ENCODE assay signal across 1 cellular context in genomic region chr19:2016041-2016807, GRCh38.
TF ChIP-seq lines count a peak whose summit lies in the region.

No MANE protein-coding gene starts in this region.

TF ChIP-seq in HepG2, 621 proteins besides CTCF, POLR2A, EP300 and RAD21 (continued from another document and continues in another):
- TF ChIP-seq PAXIP1 (CRISPR knock-in tag; conservative IDR thresholded peaks at IDR 0.05) (no peak), MAFG (CRISPR knock-in tag; IDR thresholded peaks at IDR 0.05) (no peak), SATB2 (CRISPR knock-in tag; IDR thresholded peaks at IDR 0.05) (no peak), NFAT5 (CRISPR knock-in tag; IDR thresholded peaks at IDR 0.05) (no peak), ZNF383 (CRISPR knock-in tag; IDR thresholded peaks at IDR 0.05; ENCODE audit: borderline replicate concordance) (no peak), MLLT10 (CRISPR knock-in tag; IDR thresholded peaks at IDR 0.05) (no peak), ZBTB10 (CRISPR knock-in tag; IDR thresholded peaks at IDR 0.05; ENCODE audit: borderline replicate concordance) (no peak), HMG20B (CRISPR knock-in tag; conservative IDR thresholded peaks at IDR 0.05) (no peak), MLX (CRISPR knock-in tag; IDR thresholded peaks at IDR 0.05) (no peak), MAX (IDR thresholded peaks at IDR 0.05) (peak; percentile 42; the same call in 1 of the 2 replicates), ZNF512B (CRISPR knock-in tag; IDR thresholded peaks at IDR 0.05; ENCODE audit: borderline replicate concordance) (no peak), KLF16 (CRISPR knock-in tag; IDR thresholded peaks at IDR 0.05) (no peak), ZNF552 (CRISPR knock-in tag; IDR thresholded peaks at IDR 0.05; ENCODE audit: borderline replicate concordance) (no peak), ZSCAN22 (CRISPR knock-in tag; IDR thresholded peaks at IDR 0.05) (no peak), ZNF746 (CRISPR knock-in tag; IDR thresholded peaks at IDR 0.05) (peak; percentile 61), ZNF496 (CRISPR knock-in tag; IDR thresholded peaks at IDR 0.05; ENCODE audit: insufficient replicate concordance) (no peak), SAP130 (CRISPR knock-in tag; IDR thresholded peaks at IDR 0.05; ENCODE audit: low read depth) (0 out of 2 replicates have a peak, but pooled peaks have one; percentile 21), ZNF589 (CRISPR knock-in tag; conservative IDR thresholded peaks at IDR 0.05) (no peak), ZNF501 (CRISPR knock-in tag; IDR thresholded peaks at IDR 0.05) (0 out of 2 replicates have a peak, but pooled peaks have one; percentile 22), SRSF9 (IDR thresholded peaks at IDR 0.05; ENCODE audit: borderline replicate concordance, insufficient read depth, low read depth, low read length, poor library complexity, severe bottlenecking) (no peak), AGO2 (optimal IDR thresholded peaks at IDR 0.05; ENCODE audit: low read depth, low read length) (no peak), ZBTB2 (CRISPR knock-in tag; IDR thresholded peaks at IDR 0.05; ENCODE audit: low read depth) (no peak), TBX2 (CRISPR knock-in tag; IDR thresholded peaks at IDR 0.05; ENCODE audit: borderline replicate concordance) (peak; percentile 34; the same call in 1 of the 2 replicates), ZNF296 (CRISPR knock-in tag; conservative IDR thresholded peaks at IDR 0.05) (no peak), ZNF136 (CRISPR knock-in tag; IDR thresholded peaks at IDR 0.05; ENCODE audit: low read depth) (no peak), DMTF1 (CRISPR knock-in tag; IDR thresholded peaks at IDR 0.05) (no peak), ZNF615 (CRISPR knock-in tag; IDR thresholded peaks at IDR 0.05; ENCODE audit: borderline replicate concordance) (no peak), TSC22D2 (CRISPR knock-in tag; IDR thresholded peaks at IDR 0.05; ENCODE audit: borderline replicate concordance) (no peak), TMF1 (CRISPR knock-in tag; IDR thresholded peaks at IDR 0.05; ENCODE audit: low read depth) (no peak), ZC3H4 (CRISPR knock-in tag; IDR thresholded peaks at IDR 0.05; ENCODE audit: borderline replicate concordance) (no peak), THAP11 (CRISPR knock-in tag; IDR thresholded peaks at IDR 0.05) (no peak), PAX8 (CRISPR knock-in tag; IDR thresholded peaks at IDR 0.05; ENCODE audit: borderline replicate concordance) (no peak), PRMT3 (CRISPR knock-in tag; IDR thresholded peaks at IDR 0.05; ENCODE audit: borderline replicate concordance, low read depth) (no peak), FOXM1 (CRISPR knock-in tag; IDR thresholded peaks at IDR 0.05) (no peak), CHCHD3 (CRISPR knock-in tag; IDR thresholded peaks at IDR 0.05) (no peak), DMAP1 (CRISPR knock-in tag; IDR thresholded peaks at IDR 0.05) (no peak), KDM2A (CRISPR knock-in tag; IDR thresholded peaks at IDR 0.05; ENCODE audit: borderline replicate concordance, low read depth) (0 out of 2 replicates have a peak, but pooled peaks have one; percentile 3), NCOA1 (CRISPR knock-in tag; IDR thresholded peaks at IDR 0.05) (no peak), DNMT3B (CRISPR knock-in tag; conservative IDR thresholded peaks at IDR 0.05) (no peak), KDM1A (CRISPR knock-in tag; IDR thresholded peaks at IDR 0.05) (no peak), SRSF1 (optimal IDR thresholded peaks at IDR 0.05; ENCODE audit: low read depth, low read length) (no peak), MAZ (IDR thresholded peaks at IDR 0.05; ENCODE audit: borderline replicate concordance, low read depth, low read length) (no peak), MAZ (CRISPR knock-in tag; IDR thresholded peaks at IDR 0.05; ENCODE audit: low read depth) (peak; percentile 55), HDAC2 (CRISPR knock-in tag; IDR thresholded peaks at IDR 0.05) (no peak), CREBL2 (CRISPR knock-in tag; IDR thresholded peaks at IDR 0.05; ENCODE audit: borderline replicate concordance) (no peak), HOXA3 (CRISPR knock-in tag; IDR thresholded peaks at IDR 0.05) (0 out of 2 replicates have a peak, but pooled peaks have one; percentile 18), SYNCRIP (IDR thresholded peaks at IDR 0.05; ENCODE audit: insufficient read depth, low read depth, low read length) (no peak), ZNF17 (CRISPR knock-in tag; IDR thresholded peaks at IDR 0.05) (no peak), ZNF841 (CRISPR knock-in tag; IDR thresholded peaks at IDR 0.05; ENCODE audit: borderline replicate concordance) (no peak)
